ENCODE assay signal across 1 cellular context in the genomic region with DNA sequence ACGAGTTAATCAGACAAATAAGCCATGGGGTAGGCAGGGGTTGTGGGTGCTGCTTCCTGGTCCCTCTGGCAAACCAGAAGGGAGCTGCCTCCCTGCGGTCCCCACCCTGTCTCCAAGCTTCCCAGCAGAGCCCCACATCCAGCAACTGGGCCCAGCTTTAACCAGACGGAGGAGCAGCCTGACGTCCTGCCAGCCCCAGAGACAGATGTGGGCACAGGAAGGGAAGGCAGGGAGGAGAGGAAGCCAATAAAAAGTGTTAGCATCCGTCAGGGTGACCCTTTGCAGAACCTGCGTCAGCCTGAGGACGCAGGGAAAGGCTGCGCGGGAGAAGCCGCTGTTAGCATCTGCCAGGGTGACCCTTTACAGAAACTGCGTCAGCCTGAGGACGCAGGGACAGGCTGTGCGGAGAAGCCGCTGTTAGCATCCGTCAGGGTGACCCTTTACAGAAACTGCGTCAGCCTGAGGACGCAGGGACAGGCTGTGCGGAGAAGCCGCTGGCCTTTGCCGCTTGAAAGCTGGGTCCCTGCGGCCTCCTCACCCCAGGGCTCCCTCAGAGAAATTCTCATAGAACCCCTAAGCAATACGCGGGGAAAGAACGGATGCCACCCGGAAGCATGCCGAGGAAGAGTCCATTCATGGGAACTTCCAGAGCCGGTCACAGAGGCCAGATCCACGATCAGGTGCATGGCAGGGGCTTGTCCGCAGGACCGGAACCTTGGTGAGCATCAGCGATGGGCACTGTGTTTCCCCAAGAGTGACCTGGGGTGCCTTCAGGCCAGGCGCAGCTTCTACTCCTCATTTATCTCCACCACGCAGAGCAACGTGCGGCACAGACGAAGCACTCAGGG.
TF ChIP-seq lines count a peak whose summit lies in the region.

No MANE protein-coding gene starts in this region.

TF ChIP-seq in H1, 55 proteins besides CTCF, POLR2A, EP300 and RAD21:
- TF ChIP-seq PHF8 (conservative IDR thresholded peaks at IDR 0.05; ENCODE audit: low read depth, low read length) = no peak
- TF ChIP-seq KDM5A (IDR thresholded peaks at IDR 0.05; ENCODE audit: low read length) = no peak
- TF ChIP-seq POU5F1 (IDR thresholded peaks at IDR 0.05; ENCODE audit: low read depth, low read length) = no peak
- TF ChIP-seq CTBP2 (IDR thresholded peaks at IDR 0.05; ENCODE audit: borderline replicate concordance, insufficient read depth, insufficient read length, low read length) = no peak
- TF ChIP-seq BRCA1 (IDR thresholded peaks at IDR 0.05; ENCODE audit: low read depth, low read length) = no peak
- TF ChIP-seq BACH1 (IDR thresholded peaks at IDR 0.05; ENCODE audit: low read length) = no peak
- no peak for TF ChIP-seq TAF7 (optimal IDR thresholded peaks at IDR 0.05; ENCODE audit: borderline replicate concordance, low read depth, low read length)
- TF ChIP-seq KDM4A (IDR thresholded peaks at IDR 0.05; ENCODE audit: low read depth, low read length, severe bottlenecking) = no peak
- no peak for TF ChIP-seq CHD1 (IDR thresholded peaks at IDR 0.05; ENCODE audit: low read depth, low read length)
- TF ChIP-seq SP1 (IDR thresholded peaks at IDR 0.05; ENCODE audit: low read depth, low read length) = no peak
- no peak for TF ChIP-seq TBP (IDR thresholded peaks at IDR 0.05; ENCODE audit: low read depth, low read length)
- TF ChIP-seq HDAC2 (IDR thresholded peaks at IDR 0.05; ENCODE audit: borderline replicate concordance in 1 of 2, low read depth in 2 of 2, low read length in 2 of 2) = no peak
